Comparison of ENCODE assay signal across 8 cellular contexts in genomic region chr3:36944012-36944640, GRCh38. TPM values are rescaled to one million over a fixed set of nuclear protein-coding genes. Genes with fewer than 3 reads are reported as not detected.
DNase-seq lines count a peak whose midpoint lies in the region; ATAC-seq and TF ChIP-seq lines count a peak whose summit lies in the region.

No MANE protein-coding gene starts in this region.

- peaks cover 12% of the 10 kb centered on the region for H3K9me3 Mint-ChIP-seq in activated naive CD8-positive, alpha-beta T cell treated with anti-CD3 and anti-CD28 coated beads, Interleukin-2, amount 10 ng/mL, durations not matched to agents 7 days and 5 days
- peaks cover 1% of the 10 kb centered on the region for H3K9me3 Mint-ChIP-seq in osteocyte (ENCODE audit: unreplicated experiment)

- TF ChIP-seq CTCF in GM13977 (IDR thresholded peaks at IDR 0.05; ENCODE audit: extremely low read depth, insufficient read depth, missing control alignments) (no peak), osteocyte (IDR thresholded peaks at IDR 0.05) (peak; percentile 13), vagina (IDR thresholded peaks at IDR 0.05) (no peak)

- ATAC-seq in HG02943 (IDR thresholded peaks at IDR 0.05; ENCODE audit: low read depth, unreplicated experiment) = peak; percentile 47
- peak; percentile 37 for ATAC-seq in activated naive CD8-positive, alpha-beta T cell treated with anti-CD3 and anti-CD28 coated beads, Interleukin-2, amount 10 ng/mL, durations not matched to agents 7 days and 5 days (ENCODE audit: low read depth)

- H3K9me3 ChIP-seq in vagina = peaks cover 3% of the 10 kb centered on the region

- H3K4me1 ChIP-seq in vagina = peaks cover 28% of the 10 kb centered on the region

- no peaks in the 10 kb centered on the region for H3K27me3 ChIP-seq in vagina

- peak overlapping the region; percentile 82 for H3K27ac ChIP-seq in vagina

- H3K36me3 ChIP-seq in vagina = no peaks in the 10 kb centered on the region

- POLR2A ChIA-PET in activated naive CD8-positive, alpha-beta T cell treated with anti-CD3 and anti-CD28 coated beads, Interleukin-2, amount 10 ng/mL, durations not matched to agents 7 days and 5 days (lab: Charles Lee) = interaction anchor here (1.0 to 1.8 kb wide), 12 partner anchors 9 to 70 kb away, joined by 3 to 14 read pairs (median 6); partner anchors contain the start of genes EPM2AIP1 and MLH1

- H3K4me1 Mint-ChIP-seq in activated naive CD8-positive, alpha-beta T cell treated with anti-CD3 and anti-CD28 coated beads, Interleukin-2, amount 10 ng/mL, durations not matched to agents 7 days and 5 days = peaks cover 13% of the 10 kb centered on the region
- peaks cover 8% of the 10 kb centered on the region for H3K4me1 Mint-ChIP-seq in osteocyte (ENCODE audit: unreplicated experiment)

- intact Hi-C loops in cardiac septum (cut with DNase I) (no loop called here), vagina (cut with DNase I) (no loop called here)

- H3K4me3 Mint-ChIP-seq in activated naive CD8-positive, alpha-beta T cell treated with anti-CD3 and anti-CD28 coated beads, Interleukin-2, amount 10 ng/mL, durations not matched to agents 7 days and 5 days = peak overlapping the region; percentile 81
- H3K4me3 Mint-ChIP-seq in osteocyte (ENCODE audit: unreplicated experiment) = peak overlapping the region; percentile 84

- in situ Hi-C loops in GM13977 (cut with MboI; ENCODE audit: low pct_unique_long_range_greater_than_20kb, low sequenced_read_pairs, unreplicated experiment) = no loop called here

- TF ChIP-seq POLR2A in vagina (IDR thresholded peaks at IDR 0.05) = no peak

- peaks cover 14% of the 10 kb centered on the region for H3K36me3 Mint-ChIP-seq in activated naive CD8-positive, alpha-beta T cell treated with anti-CD3 and anti-CD28 coated beads, Interleukin-2, amount 10 ng/mL, durations not matched to agents 7 days and 5 days
- peaks cover 3% of the 10 kb centered on the region for H3K36me3 Mint-ChIP-seq in osteocyte (ENCODE audit: unreplicated experiment)

- H3K27ac Mint-ChIP-seq in activated naive CD8-positive, alpha-beta T cell treated with anti-CD3 and anti-CD28 coated beads, Interleukin-2, amount 10 ng/mL, durations not matched to agents 7 days and 5 days = peak overlapping the region; percentile 45
- H3K27ac Mint-ChIP-seq in osteocyte (ENCODE audit: unreplicated experiment) = peak overlapping the region; percentile 85

- H3K27me3 Mint-ChIP-seq in activated naive CD8-positive, alpha-beta T cell treated with anti-CD3 and anti-CD28 coated beads, Interleukin-2, amount 10 ng/mL, durations not matched to agents 7 days and 5 days = peaks cover 2% of the 10 kb centered on the region
- H3K27me3 Mint-ChIP-seq in osteocyte (ENCODE audit: unreplicated experiment) = no peaks in the 10 kb centered on the region

- peak; percentile 74 for DNase-seq in 8988T
- DNase-seq in GM13977 (ENCODE audit: low spot score) = peak; percentile 74
- DNase-seq in NCI-H748 treated with DMSO at 0.1 percent for 48 hours (lab: John Stamatoyannopoulos, UW) = peak; percentile 22
- DNase-seq in activated naive CD8-positive, alpha-beta T cell treated with anti-CD3 and anti-CD28 coated beads, Interleukin-2, amount 10 ng/mL, durations not matched to agents 7 days and 5 days = peak; percentile 69
- peak; percentile 79 for DNase-seq in cardiac septum (ENCODE audit: low spot score)
- DNase-seq in osteocyte (ENCODE audit: extremely low spot score, unreplicated experiment) = peak; percentile 87
- DNase-seq in vagina (ENCODE audit: extremely low spot score in 2 of 2) = no peak

- peak overlapping the region; percentile 71 to 82 for H3K4me3 ChIP-seq in vagina

RNA-seq across cellular contexts. Expression of gene TRANK1, which starts 0.7 kb away (rescaled TPM):
- 100 to 1,000 TPM in 1 of 2 experiments, 10 to 100 TPM in 1; 99.6 to 102 TPM for total RNA-seq in activated naive CD8-positive, alpha-beta T cell treated with anti-CD3 and anti-CD28 coated beads, Interleukin-2, amount 10 ng/mL, durations not matched to agents 7 days and 5 days
- 6.3 TPM for total RNA-seq in cardiac septum
- total RNA-seq in osteocyte = 24.9 and 26.1 TPM in 2 replicates
- 17.7 TPM for total RNA-seq in vagina

RNA-seq across cellular contexts. Expression of gene EPM2AIP1, which starts 48.8 kb away (rescaled TPM):
- 10 to 100 TPM; 26.8 to 28.6 TPM for total RNA-seq in activated naive CD8-positive, alpha-beta T cell treated with anti-CD3 and anti-CD28 coated beads, Interleukin-2, amount 10 ng/mL, durations not matched to agents 7 days and 5 days
- 22.1 TPM for total RNA-seq in cardiac septum
- total RNA-seq in osteocyte = 24.5 and 24.8 TPM in 2 replicates
- total RNA-seq in vagina = 10.8 TPM

RNA-seq across cellular contexts. Expression of gene MLH1, which starts 49.2 kb away (rescaled TPM):
- 10 to 100 TPM; 52.3 to 54.0 TPM for total RNA-seq in activated naive CD8-positive, alpha-beta T cell treated with anti-CD3 and anti-CD28 coated beads, Interleukin-2, amount 10 ng/mL, durations not matched to agents 7 days and 5 days
- total RNA-seq in cardiac septum (46.9 TPM), osteocyte (31.2 and 35.6 TPM in 2 replicates), vagina (61.6 TPM)

Comparison
In these comparisons a context has a peak if more than half of its experiments do, and no peak if none do; other contexts are left out.
1. DNase-seq: peak in 8988T (single experiment), GM13977 (single experiment), NCI-H748 treated with DMSO at 0.1 percent for 48 hours (single experiment), activated naive CD8-positive, alpha-beta T cell treated with anti-CD3 and anti-CD28 coated beads, Interleukin-2, amount 10 ng/mL, durations not matched to agents 7 days and 5 days (single experiment), cardiac septum (single experiment) and osteocyte (single experiment); none in vagina (0 of 2).